15 cellular contexts compared by ENCODE assay signal in the genomic region with DNA sequence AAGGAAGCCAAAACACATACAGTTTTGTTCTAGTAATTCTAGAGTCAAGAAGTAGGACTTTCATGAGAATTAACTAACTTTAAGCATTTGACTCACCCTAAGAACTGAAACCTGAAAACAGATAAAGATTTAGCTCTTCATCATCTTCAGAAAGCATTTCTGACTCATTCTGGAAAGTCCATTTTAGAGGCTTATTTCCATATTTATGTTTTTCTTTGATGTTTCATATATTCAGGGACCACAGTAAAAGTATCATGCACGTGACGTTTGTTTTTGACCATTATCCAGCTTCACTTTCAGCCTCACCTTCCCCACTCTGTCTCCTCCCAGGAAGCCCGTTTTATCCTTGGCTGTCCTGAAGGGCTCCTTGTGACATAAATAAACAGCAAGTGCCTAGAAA.
DNase-seq lines count a peak whose midpoint lies in the region; ATAC-seq, FAIRE-seq and TF ChIP-seq lines count a peak whose summit lies in the region.
"Had no signal": no experiment of that assay in that cellular context is flagged by ENCODE, and none has a peak within 500 bp of the region (broad histone marks: within the 10 kb centered on the region; RNA-seq: fewer than 3 reads in every experiment).

No MANE protein-coding gene starts in this region.

- H3K9ac ChIP-seq in HepG2 (ENCODE audit: insufficient read depth, low read depth, low read length) = no peak overlapping the region

- no TSS peak for BruUV-seq in HepG2 (replicated peaks; lab: Mats Ljungman, UMichigan)

- CTCF ChIA-PET in HepG2 (lab: Yijun Ruan, JAX; ENCODE audit: low intra/inter-chr PET ratio, low total read pairs) = no interaction called here

- TF ChIP-seq POLR2A in HepG2 (IDR thresholded peaks at IDR 0.05; ENCODE audit: insufficient read depth in 1 of 2, low read depth in 2 of 2, low read length in 2 of 2) = no peak

- POLR2A ChIA-PET in HepG2 (lab: Yijun Ruan, JAX) = no interaction called here

- H2AFZ ChIP-seq in HepG2 (ENCODE audit: low read length) = no peak overlapping the region

- H3K27me3 ChIP-seq in HepG2 (ENCODE audit: control insufficient read depth in 1 of 2, insufficient read depth in 2 of 2, low read length in 2 of 2) = no peaks in the 10 kb centered on the region; a peak in 1 of 5 replicates

- TF ChIP-seq RAD21 in HepG2 (CRISPR knock-in tag; IDR thresholded peaks at IDR 0.05) = no peak

- H3K27ac ChIP-seq in HepG2 (ENCODE audit: extremely low read length, insufficient read depth, low read length) = no peak overlapping the region
- H3K27ac ChIP-seq: RWPE1 had no signal

- intact Hi-C loops in HepG2 (cut with micrococcal nuclease; ENCODE audit: unreplicated experiment) = no loop called here

- no peaks in the 10 kb centered on the region for H4K20me1 ChIP-seq in HepG2 (ENCODE audit: insufficient read depth, low read length)

- TF ChIP-seq CTCF in HepG2 (CRISPR knock-in tag; IDR thresholded peaks at IDR 0.05) = no peak

- H3K4me3 ChIP-seq in HepG2 (replicated peaks in 1 of 3; ENCODE audit: insufficient read depth in 1 of 3, low read depth in 2 of 3, low read length in 3 of 3) = no peak overlapping the region
- H3K4me3 ChIP-seq: smooth muscle cell had no signal

- WGBS in HepG2 (ENCODE audit: low lambda C conversion rate) = 1% methylated on average over 3 of the region's 3 CpGs

- peaks cover 5% of the 10 kb centered on the region; the same call in 1 of the 2 replicates for H3K9me3 ChIP-seq in HepG2 (ENCODE audit: low read length)

- DNase-seq in HepG2 (ENCODE audit: low spot score) = no peak
- DNase-seq in mesenteric fat pad (ENCODE audit: low spot score) = no peak
- no peak for DNase-seq in activated CD4-positive, alpha-beta T cell treated with anti-CD3 and anti-CD28 coated beads, Interleukin-2, amount 50 U/mL, for 1 hour
- no peak for DNase-seq in NCI-H748 treated with DMSO at 0.1 percent for 48 hours (lab: John Stamatoyannopoulos, UW)
- DNase-seq: activated CD4-positive, alpha-beta T cell treated with anti-CD3 and anti-CD28 coated beads, Interleukin-2, amount 10 ng/mL, durations not matched to agents 24 days and 14 days; activated effector memory CD4-positive, alpha-beta T cell treated with Interleukin-2 at 50 U/mL for 16 hours; CD8-positive, alpha-beta T cell; occipital lobe; T-helper 17 cell had no signal

- H3K36me3 ChIP-seq in HepG2 (replicated peaks in 1 of 2; ENCODE audit: control insufficient read depth in 1 of 2, insufficient read depth in 2 of 2, low read length in 2 of 2) = no peaks in the 10 kb centered on the region

- no peaks in the 10 kb centered on the region for H3K4me1 ChIP-seq in HepG2 (ENCODE audit: insufficient read depth, low read length)

- TF ChIP-seq EP300 in HepG2 (IDR thresholded peaks at IDR 0.05; ENCODE audit: low read depth in 2 of 2, low read length in 2 of 2) (no peak), HepG2 (CRISPR knock-in tag; IDR thresholded peaks at IDR 0.05; ENCODE audit: borderline replicate concordance) (no peak)

- ATAC-seq in GM19438 (IDR thresholded peaks at IDR 0.05; ENCODE audit: low read depth, unreplicated experiment) (peak; percentile 79), HG02642 (IDR thresholded peaks at IDR 0.05; ENCODE audit: poor library complexity, unreplicated experiment) (peak; percentile 91), HG03175 (IDR thresholded peaks at IDR 0.05; ENCODE audit: unreplicated experiment) (peak; percentile 56), HepG2 (no peak)
- ATAC-seq: CD8-positive, alpha-beta T cell; T-helper 17 cell had no signal

- no peaks in the 10 kb centered on the region for H3K79me2 ChIP-seq in HepG2 (ENCODE audit: insufficient read depth, low read length)

- H3K4me2 ChIP-seq in HepG2 (ENCODE audit: low read depth, low read length) = no peak overlapping the region
- H3K4me2 ChIP-seq: smooth muscle cell had no signal

- in situ Hi-C loops in HepG2 (cut with HindIII; ENCODE audit: extremely low pct_ligation_motif_present, low pct_unique_long_range_greater_than_20kb) = no loop called here

- no peak for FAIRE-seq in HepG2 (lab: Jason Lieb, UNC)
- FAIRE-seq: HTR-8/SVneo had no signal

TF ChIP-seq in HepG2, 621 proteins besides CTCF, POLR2A, EP300 and RAD21:
- TF ChIP-seq SUZ12 (IDR thresholded peaks at IDR 0.05; ENCODE audit: low read depth, low read length) (no peak), ZNF383 (CRISPR knock-in tag; IDR thresholded peaks at IDR 0.05; ENCODE audit: borderline replicate concordance) (no peak), SRSF4 (IDR thresholded peaks at IDR 0.05; ENCODE audit: low read depth, low read length, poor library complexity, severe bottlenecking) (no peak), ELF3 (CRISPR knock-in tag; IDR thresholded peaks at IDR 0.05) (no peak), ZSCAN20 (CRISPR knock-in tag; IDR thresholded peaks at IDR 0.05; ENCODE audit: borderline replicate concordance) (no peak), KLF13 (CRISPR knock-in tag; IDR thresholded peaks at IDR 0.05) (no peak), ZNF749 (CRISPR knock-in tag; IDR thresholded peaks at IDR 0.05; ENCODE audit: borderline replicate concordance) (no peak), RFX5 (IDR thresholded peaks at IDR 0.05; ENCODE audit: low read depth, low read length) (no peak), SMAD1 (CRISPR knock-in tag; IDR thresholded peaks at IDR 0.05; ENCODE audit: borderline replicate concordance, low read depth) (no peak), CHCHD3 (CRISPR knock-in tag; IDR thresholded peaks at IDR 0.05) (no peak), ZBTB7B (CRISPR knock-in tag; IDR thresholded peaks at IDR 0.05) (no peak), FOXA3 (CRISPR knock-in tag; IDR thresholded peaks at IDR 0.05) (no peak), ZBTB42 (CRISPR knock-in tag; IDR thresholded peaks at IDR 0.05) (no peak), KMT2B (CRISPR knock-in tag; IDR thresholded peaks at IDR 0.05) (no peak), ZSCAN31 (CRISPR knock-in tag; IDR thresholded peaks at IDR 0.05; ENCODE audit: low read depth) (no peak), ZNF788 (CRISPR knock-in tag; IDR thresholded peaks at IDR 0.05; ENCODE audit: borderline replicate concordance) (no peak), SMYD3 (CRISPR knock-in tag; IDR thresholded peaks at IDR 0.05) (no peak)
- TF ChIP-seq, protein P1, sequence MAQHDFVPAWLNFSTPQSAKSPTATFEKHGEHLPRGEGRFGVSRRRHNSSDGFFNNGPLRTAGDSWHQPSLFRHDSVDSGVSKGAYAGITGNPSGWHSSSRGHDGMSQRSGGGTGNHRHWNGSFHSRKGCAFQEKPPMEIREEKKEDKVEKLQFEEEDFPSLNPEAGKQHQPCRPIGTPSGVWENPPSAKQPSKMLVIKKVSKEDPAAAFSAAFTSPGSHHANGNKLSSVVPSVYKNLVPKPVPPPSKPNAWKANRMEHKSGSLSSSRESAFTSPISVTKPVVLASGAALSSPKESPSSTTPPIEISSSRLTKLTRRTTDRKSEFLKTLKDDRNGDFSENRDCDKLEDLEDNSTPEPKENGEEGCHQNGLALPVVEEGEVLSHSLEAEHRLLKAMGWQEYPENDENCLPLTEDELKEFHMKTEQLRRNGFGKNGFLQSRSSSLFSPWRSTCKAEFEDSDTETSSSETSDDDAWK (CRISPR knock-in tag; IDR thresholded peaks at IDR 0.05) = no peak
